In the genomic region with DNA sequence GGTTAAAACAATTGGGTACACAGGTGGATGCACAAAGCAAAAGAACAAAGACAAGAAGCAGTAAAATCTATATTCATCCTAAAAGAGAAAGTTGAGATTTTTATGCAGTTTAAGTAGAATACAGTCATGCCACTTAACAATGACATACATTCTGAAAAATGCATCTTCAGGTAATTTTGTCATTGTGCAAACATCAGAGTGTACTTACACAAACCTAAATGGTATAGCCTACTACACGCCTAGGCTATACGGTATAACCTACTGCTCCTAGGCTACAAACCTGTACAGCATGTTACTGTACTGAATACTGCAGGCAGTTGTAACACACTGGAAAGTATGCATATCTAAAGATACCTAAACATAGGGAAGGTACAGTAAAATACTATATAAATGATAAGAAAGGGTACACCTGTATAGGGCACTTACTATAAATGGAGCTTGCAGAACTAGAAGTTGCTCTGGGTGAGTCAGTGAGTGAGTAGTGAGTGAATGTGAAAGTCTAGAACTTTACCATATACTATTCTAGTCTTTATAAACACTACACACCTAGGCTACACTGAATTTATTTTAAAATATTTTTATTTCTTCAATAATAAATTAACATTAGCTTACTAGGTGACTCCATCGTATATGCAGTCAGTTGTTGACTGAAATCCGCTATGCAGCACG, we compare ENCODE assay signal across 20 cellular contexts.
DNase-seq lines count a peak whose midpoint lies in the region; ATAC-seq, FAIRE-seq and TF ChIP-seq lines count a peak whose summit lies in the region.
"Had no signal": no experiment of that assay in that cellular context is flagged by ENCODE, and none has a peak within 500 bp of the region (broad histone marks: within the 10 kb centered on the region; RNA-seq: fewer than 3 reads in every experiment).

No MANE protein-coding gene starts in this region.

- H3K27me3 ChIP-seq in bronchial epithelial cell (ENCODE audit: control insufficient read depth, insufficient read depth, low read length), result no peaks in the 10 kb centered on the region
- H3K27me3 ChIP-seq: BE2C, MG63 had no signal

- DNase-seq in bronchial epithelial cell (ENCODE audit: low read depth), result peak; percentile 48
- DNase-seq in progenitor cell of endocrine pancreas (ENCODE audit: low spot score, unreplicated experiment), result no peak
- no peak for DNase-seq in Kasumi-1 (lab: John Stamatoyannopoulos, UW)
- DNase-seq in D341Med (ENCODE audit: low spot score), result no peak
- DNase-seq: BE2C; CD8-positive, alpha-beta T cell; DMS 273 treated with DMSO at 0.1 percent for 48 hours; EL; MG63; NCI-H1092 treated with DMSO at 0.1 percent for 48 hours; NCI-H1694; T-helper 1 cell had no signal

- no peak overlapping the region for H3K4me3 Mint-ChIP-seq in progenitor cell of endocrine pancreas (ENCODE audit: low read depth)
- H3K4me3 Mint-ChIP-seq: CD8-positive, alpha-beta T cell had no signal

- peaks cover 2% of the 10 kb centered on the region for H3K36me3 Mint-ChIP-seq in progenitor cell of endocrine pancreas (ENCODE audit: insufficient read depth)
- H3K36me3 Mint-ChIP-seq: CD8-positive, alpha-beta T cell had no signal

- no peak for TF ChIP-seq CTCF in bronchial epithelial cell (IDR thresholded peaks at IDR 0.05; ENCODE audit: insufficient read depth, low read length, severe bottlenecking)
- TF ChIP-seq CTCF in progenitor cell of endocrine pancreas (IDR thresholded peaks at IDR 0.05; ENCODE audit: unreplicated experiment), result no peak

- H3K27me3 Mint-ChIP-seq in progenitor cell of endocrine pancreas, result no peaks in the 10 kb centered on the region

- no peak for FAIRE-seq in bronchial epithelial cell (lab: Jason Lieb, UNC)
- FAIRE-seq: H1, HepG2 had no signal

- H3K27ac Mint-ChIP-seq in progenitor cell of endocrine pancreas, result no peak overlapping the region
- H3K27ac Mint-ChIP-seq: CD8-positive, alpha-beta T cell had no signal

- H3K36me3 ChIP-seq in bronchial epithelial cell (ENCODE audit: control insufficient read depth, insufficient read depth, low read length), result no peaks in the 10 kb centered on the region
- H3K36me3 ChIP-seq: BE2C, MG63 had no signal

- peaks cover 4% of the 10 kb centered on the region for H3K4me1 Mint-ChIP-seq in progenitor cell of endocrine pancreas (ENCODE audit: low read depth)

- H3K4me3 ChIP-seq in bronchial epithelial cell (ENCODE audit: low read depth, low read length), result no peak overlapping the region
- H3K4me3 ChIP-seq: MG63, SK-N-MC had no signal

- H3K9me3 Mint-ChIP-seq in progenitor cell of endocrine pancreas (ENCODE audit: low read depth), result no peaks in the 10 kb centered on the region
- H3K9me3 Mint-ChIP-seq: CD8-positive, alpha-beta T cell had no signal

- ATAC-seq in GM18867 (IDR thresholded peaks at IDR 0.05; ENCODE audit: unreplicated experiment) (peak; percentile 51), GM21723 (IDR thresholded peaks at IDR 0.05; ENCODE audit: unreplicated experiment) (peak; percentile 59), HG03039 (IDR thresholded peaks at IDR 0.05; ENCODE audit: unreplicated experiment) (peak; percentile 55), GM21737 (IDR thresholded peaks at IDR 0.05; ENCODE audit: unreplicated experiment) (no peak)
- ATAC-seq: CD8-positive, alpha-beta T cell; HepG2; Right ventricle myocardium inferior had no signal
